15 cellular contexts compared by ENCODE assay signal in the genomic region with DNA sequence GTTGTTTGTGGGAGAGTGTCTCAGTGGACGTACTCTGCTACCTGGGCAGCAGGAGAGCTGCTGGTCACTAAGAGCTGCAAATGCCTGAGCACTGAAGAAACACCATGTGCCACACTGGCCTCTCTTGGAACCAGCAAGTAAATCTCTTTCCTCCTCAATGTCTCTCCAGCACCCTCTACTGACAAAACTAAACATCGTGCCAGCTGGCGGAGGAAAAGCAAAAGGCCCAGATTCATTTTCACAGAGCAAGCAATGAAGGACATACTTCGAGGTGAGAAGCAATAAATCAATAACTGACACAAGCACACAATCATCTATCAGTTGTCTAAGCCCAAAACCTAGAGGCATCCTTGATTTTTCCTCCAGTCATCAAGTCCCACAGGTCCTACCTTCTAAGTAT.
DNase-seq lines count a peak whose midpoint lies in the region; ATAC-seq and TF ChIP-seq lines count a peak whose summit lies in the region.
"Had no signal": no experiment of that assay in that cellular context is flagged by ENCODE, and none has a peak within 500 bp of the region (broad histone marks: within the 10 kb centered on the region; RNA-seq: fewer than 3 reads in every experiment).

No MANE protein-coding gene starts in this region.

- no peaks in the 10 kb centered on the region for H3K27me3 ChIP-seq in endodermal cell (ENCODE audit: control insufficient read depth, insufficient read depth, low read length, poor library complexity, severe bottlenecking)
- no peaks in the 10 kb centered on the region for H3K27me3 ChIP-seq in CD4-positive, alpha-beta memory T cell (ENCODE audit: insufficient read depth, low read length)
- H3K27me3 ChIP-seq: cardiac muscle cell, gastrocnemius medialis, tibial nerve had no signal

- POLR2A ChIA-PET in activated CD4-positive, alpha-beta T cell treated with anti-CD3 and anti-CD28 coated beads for 36 hours (lab: Charles Lee), result no interaction called here
- POLR2A ChIA-PET in CD4-positive, alpha-beta memory T cell (lab: Charles Lee; ENCODE audit: partially characterized antibody), result no interaction called here

- DNase-seq in activated CD4-positive, alpha-beta T cell treated with anti-CD3 and anti-CD28 coated beads for 36 hours, result peak; percentile 8
- DNase-seq in activated CD4-positive, alpha-beta T cell treated with anti-CD3 and anti-CD28 coated beads for 48 hours, result no peak
- peak; percentile 28 for DNase-seq in NB4 (ENCODE audit: low read depth)
- no peak for DNase-seq in endodermal cell
- DNase-seq in retinal pigment epithelial cell (ENCODE audit: low read depth), result no peak
- DNase-seq in CD4-positive, alpha-beta memory T cell, result no peak
- no peak for DNase-seq in GM13977 (ENCODE audit: low spot score)
- no peak for DNase-seq in activated T-cell treated with anti-CD3 and anti-CD28 coated beads, Interleukin-2, amount 50 U/mL, for 1 hour
- DNase-seq: activated naive CD8-positive, alpha-beta T cell treated with anti-CD3 and anti-CD28 coated beads, Interleukin-2, amount 10 ng/mL, durations not matched to agents 7 days and 5 days; effector memory CD4-positive, alpha-beta T cell; gastrocnemius medialis; NCI-H2029; occipital lobe had no signal

- TF ChIP-seq POLR2A in NB4 (IDR thresholded peaks at IDR 0.05; ENCODE audit: extremely low read depth, insufficient read length), result no peak

- H3K4me3 Mint-ChIP-seq in activated CD4-positive, alpha-beta T cell treated with anti-CD3 and anti-CD28 coated beads for 36 hours, result no peak overlapping the region
- no peak overlapping the region for H3K4me3 Mint-ChIP-seq in endodermal cell
- no peak overlapping the region for H3K4me3 Mint-ChIP-seq in CD4-positive, alpha-beta memory T cell
- H3K4me3 Mint-ChIP-seq: activated naive CD8-positive, alpha-beta T cell treated with anti-CD3 and anti-CD28 coated beads, Interleukin-2, amount 10 ng/mL, durations not matched to agents 7 days and 5 days had no signal

- no peak overlapping the region for H3K27ac Mint-ChIP-seq in activated CD4-positive, alpha-beta T cell treated with anti-CD3 and anti-CD28 coated beads for 36 hours
- no peak overlapping the region for H3K27ac Mint-ChIP-seq in endodermal cell
- no peak overlapping the region for H3K27ac Mint-ChIP-seq in CD4-positive, alpha-beta memory T cell
- H3K27ac Mint-ChIP-seq: activated naive CD8-positive, alpha-beta T cell treated with anti-CD3 and anti-CD28 coated beads, Interleukin-2, amount 10 ng/mL, durations not matched to agents 7 days and 5 days had no signal

- peaks cover 17% of the 10 kb centered on the region for H3K36me3 Mint-ChIP-seq in activated CD4-positive, alpha-beta T cell treated with anti-CD3 and anti-CD28 coated beads for 36 hours (ENCODE audit: low read depth)
- peaks cover 49% of the 10 kb centered on the region for H3K36me3 Mint-ChIP-seq in endodermal cell (ENCODE audit: low read depth)
- H3K36me3 Mint-ChIP-seq in CD4-positive, alpha-beta memory T cell, result peaks cover 3 to 14% of the 10 kb centered on the region in 2 donors

- H3K27me3 Mint-ChIP-seq in activated CD4-positive, alpha-beta T cell treated with anti-CD3 and anti-CD28 coated beads for 36 hours, result no peaks in the 10 kb centered on the region
- H3K27me3 Mint-ChIP-seq in endodermal cell (ENCODE audit: insufficient read depth), result no peaks in the 10 kb centered on the region
- no peaks in the 10 kb centered on the region for H3K27me3 Mint-ChIP-seq in CD4-positive, alpha-beta memory T cell
- H3K27me3 Mint-ChIP-seq: activated naive CD8-positive, alpha-beta T cell treated with anti-CD3 and anti-CD28 coated beads, Interleukin-2, amount 10 ng/mL, durations not matched to agents 7 days and 5 days had no signal

- H3K27ac ChIP-seq in endodermal cell (ENCODE audit: low read depth, low read length), result no peak overlapping the region
- no peak overlapping the region for H3K27ac ChIP-seq in CD4-positive, alpha-beta memory T cell (ENCODE audit: low read depth, low read length)
- H3K27ac ChIP-seq: cardiac muscle cell, gastrocnemius medialis had no signal

- 92 to 100% methylated on average over 4 of the region's 4 CpGs for WGBS in endodermal cell (ENCODE audit: insufficient coverage in 1 of 2, insufficient read length in 1 of 2), 2 experiments

- peaks cover 9% of the 10 kb centered on the region for H3K9me3 Mint-ChIP-seq in activated CD4-positive, alpha-beta T cell treated with anti-CD3 and anti-CD28 coated beads for 36 hours (ENCODE audit: low read depth)
- H3K9me3 Mint-ChIP-seq in endodermal cell, result peaks cover 27% of the 10 kb centered on the region
- H3K9me3 Mint-ChIP-seq in CD4-positive, alpha-beta memory T cell, result peaks cover 0 to 12% (median 8%) of the 10 kb centered on the region in 8 donors

- no peaks in the 10 kb centered on the region for H3K4me1 ChIP-seq in endodermal cell (ENCODE audit: control insufficient read depth, insufficient read depth, low read length)
- H3K4me1 ChIP-seq in CD4-positive, alpha-beta memory T cell (ENCODE audit: insufficient read depth, low read length), result no peaks in the 10 kb centered on the region

- peaks cover 36% of the 10 kb centered on the region for H3K36me3 ChIP-seq in endodermal cell (ENCODE audit: control insufficient read depth, insufficient read depth, low read length)
- no peaks in the 10 kb centered on the region for H3K36me3 ChIP-seq in CD4-positive, alpha-beta memory T cell (ENCODE audit: insufficient read depth, low read length)
- H3K36me3 ChIP-seq: cardiac muscle cell, gastrocnemius medialis had no signal

- CTCF ChIA-PET in activated CD4-positive, alpha-beta T cell treated with anti-CD3 and anti-CD28 coated beads for 36 hours (lab: Charles Lee), result interaction anchor here (0.7 to 3.1 kb wide), 4 partner anchors 9 to 179 kb away, joined by 3 to 11 read pairs (median 8); no protein-coding TSS in a partner anchor
- CTCF ChIA-PET in CD4-positive, alpha-beta memory T cell (lab: Charles Lee; ENCODE audit: partially characterized antibody), result interaction anchor here (1.3 to 2.5 kb wide), 2 partner anchors 10 to 110 kb away, joined by 7 to 8 read pairs; no protein-coding TSS in a partner anchor

- ATAC-seq in activated CD4-positive, alpha-beta T cell treated with anti-CD3 and anti-CD28 coated beads for 36 hours, result no peak
- ATAC-seq: gastrocnemius medialis had no signal

- TF ChIP-seq CTCF in NB4 (IDR thresholded peaks at IDR 0.05; ENCODE audit: low read depth, low read length), result peak; percentile 9
- peak; percentile 58 for TF ChIP-seq CTCF in endodermal cell (conservative IDR thresholded peaks at IDR 0.05)
- peak; percentile 15 for TF ChIP-seq CTCF in retinal pigment epithelial cell (conservative IDR thresholded peaks at IDR 0.05; ENCODE audit: low read depth, low read length)
- no peak for TF ChIP-seq CTCF in GM13977 (IDR thresholded peaks at IDR 0.05; ENCODE audit: extremely low read depth, insufficient read depth, missing control alignments)

- peaks cover 12% of the 10 kb centered on the region for H3K4me1 Mint-ChIP-seq in activated CD4-positive, alpha-beta T cell treated with anti-CD3 and anti-CD28 coated beads for 36 hours
- H3K4me1 Mint-ChIP-seq in endodermal cell, result peaks cover 2% of the 10 kb centered on the region
- peaks cover 0 to 2% (median under 1%) of the 10 kb centered on the region in 4 donors for H3K4me1 Mint-ChIP-seq in CD4-positive, alpha-beta memory T cell
- H3K4me1 Mint-ChIP-seq: activated naive CD8-positive, alpha-beta T cell treated with anti-CD3 and anti-CD28 coated beads, Interleukin-2, amount 10 ng/mL, durations not matched to agents 7 days and 5 days had no signal

- no peak overlapping the region for H3K9ac ChIP-seq in endodermal cell (ENCODE audit: extremely low read depth, low read length, poor library complexity, severe bottlenecking)

- intact Hi-C loops in activated CD4-positive, alpha-beta T cell treated with anti-CD3 and anti-CD28 coated beads for 36 hours (cut with DNase I, micrococcal nuclease), result loop anchor here in 1 of 2 experiments (10.0 kb wide), 1 partner anchor 115 kb away; no protein-coding TSS in a partner anchor
- intact Hi-C loops in CD4-positive, alpha-beta memory T cell (cut with micrococcal nuclease), result no loop called here

- H3K4me3 ChIP-seq in NB4 (ENCODE audit: low read depth, low read length) (no peak overlapping the region), endodermal cell (ENCODE audit: low read length) (no peak overlapping the region), retinal pigment epithelial cell (ENCODE audit: low read length) (no peak overlapping the region)
- H3K4me3 ChIP-seq in CD4-positive, alpha-beta memory T cell (ENCODE audit: low read length in 2 of 2), result no peak overlapping the region
- H3K4me3 ChIP-seq: cardiac muscle cell, gastrocnemius medialis, tibial nerve had no signal

- H3K9me3 ChIP-seq in endodermal cell (ENCODE audit: control insufficient read depth, low read length), result peaks cover 41% of the 10 kb centered on the region
- H3K9me3 ChIP-seq in CD4-positive, alpha-beta memory T cell (ENCODE audit: control insufficient read depth in 1 of 2, low read length in 2 of 2), result no peaks in the 10 kb centered on the region
- H3K9me3 ChIP-seq: gastrocnemius medialis had no signal

- in situ Hi-C loops in GM13977 (cut with MboI; ENCODE audit: low pct_unique_long_range_greater_than_20kb, low sequenced_read_pairs, unreplicated experiment), result no loop called here

Comparison
In these comparisons a context has a peak if more than half of its experiments do, and no peak if none do; other contexts are left out.
1. DNase-seq: peak in activated CD4-positive, alpha-beta T cell treated with anti-CD3 and anti-CD28 coated beads for 36 hours (single experiment) and NB4 (single experiment); none in activated CD4-positive, alpha-beta T cell treated with anti-CD3 and anti-CD28 coated beads for 48 hours (single experiment), endodermal cell (single experiment), retinal pigment epithelial cell (single experiment), CD4-positive, alpha-beta memory T cell (0 of 5), GM13977 (single experiment) and activated T-cell treated with anti-CD3 and anti-CD28 coated beads, Interleukin-2, amount 50 U/mL, for 1 hour (single experiment).